Comparison of ENCODE assay signal across 8 cellular contexts in genomic region chr14:34873591-34874385, GRCh38. TPM values are rescaled to one million over a fixed set of nuclear protein-coding genes. Genes with fewer than 3 reads are reported as not detected.
DNase-seq lines count a peak whose midpoint lies in the region; ATAC-seq, FAIRE-seq and TF ChIP-seq lines count a peak whose summit lies in the region.

No MANE protein-coding gene starts in this region.

- peak overlapping the region; percentile 70; the same call in 1 of the 2 replicates for H4K91ac ChIP-seq in IMR-90 (ENCODE audit: insufficient read depth, low read depth, low read length)
- no peak overlapping the region for H4K91ac ChIP-seq in neuronal stem cell (ENCODE audit: low read depth, low read length, poor library complexity)

- peak overlapping the region; percentile 96 for H3K4me3 ChIP-seq in IMR-90 (ENCODE audit: insufficient read depth, low read depth, low read length)
- peak overlapping the region; percentile 84 to 98 for H3K4me3 ChIP-seq in neuronal stem cell (ENCODE audit: low read length in 2 of 2)
- peak overlapping the region; percentile 93 for H3K4me3 ChIP-seq in suprapubic skin

- H3K23ac ChIP-seq in IMR-90 (ENCODE audit: low read depth, low read length), result peak overlapping the region; percentile 96
- peak overlapping the region; percentile 93 for H3K23ac ChIP-seq in neuronal stem cell (ENCODE audit: low read depth, low read length, poor library complexity)

- peaks cover 3% of the 10 kb centered on the region; the same call in 1 of the 2 replicates for H3K9me1 ChIP-seq in IMR-90 (ENCODE audit: insufficient read depth, low read length)

- in situ Hi-C loops in IMR-90 (cut with MboI; ENCODE audit: low sequenced_read_pairs), result no loop called here

- TF ChIP-seq EP300 in suprapubic skin (IDR thresholded peaks at IDR 0.05), result no peak

- WGBS in IMR-90 (ENCODE audit: extremely low coverage in 2 of 2, insufficient read length in 1 of 2), 2 experiments, result 0% methylated on average over 14 of the region's 81 CpGs; no CpG with 5 or more reads in 1 of the 2 experiments
- no CpG with 5 or more reads among the region's 81 CpGs for WGBS in neuronal stem cell (ENCODE audit: extremely low coverage in 2 of 2, insufficient read length in 2 of 2, insufficient replicate concordance in 1 of 2), 2 donors
- 2% methylated on average over 33 of the region's 81 CpGs for WGBS in suprapubic skin

- H3K56ac ChIP-seq in IMR-90 (ENCODE audit: extremely low read depth, insufficient read depth, low read length), result peak overlapping the region; percentile 90

- peak; percentile 58 for ATAC-seq in GM21576 (IDR thresholded peaks at IDR 0.05; ENCODE audit: unreplicated experiment)
- ATAC-seq in IMR-90 (ENCODE audit: low read depth), result peak; percentile 58

- H2BK12ac ChIP-seq in neuronal stem cell (ENCODE audit: low read length), result peak overlapping the region; percentile 73

- peaks cover 2% of the 10 kb centered on the region; the same call in 1 of the 2 replicates for H3K4me1 ChIP-seq in IMR-90 (ENCODE audit: control insufficient read depth, insufficient read depth, low read length)
- peaks cover 0 to 10% of the 10 kb centered on the region in 2 donors for H3K4me1 ChIP-seq in neuronal stem cell (ENCODE audit: control insufficient read depth in 2 of 2, insufficient read depth in 1 of 2, low read depth in 1 of 2, low read length in 2 of 2)
- H3K4me1 ChIP-seq in suprapubic skin, result peaks cover 21% of the 10 kb centered on the region

- H2AK5ac ChIP-seq in IMR-90 (ENCODE audit: low read depth, low read length) (no peak overlapping the region), neuronal stem cell (ENCODE audit: low read depth, low read length) (no peak overlapping the region)

- H2BK120ac ChIP-seq in IMR-90 (ENCODE audit: low read depth, low read length) (peak overlapping the region; percentile 38), neuronal stem cell (ENCODE audit: low read depth, low read length) (no peak overlapping the region)

- no TSS peak for BruUV-seq in IMR-90 (replicated peaks; lab: Mats Ljungman, UMichigan)

- peak overlapping the region; percentile 50 to 81; a peak in 3 of 4 replicates for H4K8ac ChIP-seq in IMR-90 (ENCODE audit: low read depth in 2 of 2, low read length in 2 of 2)
- peak overlapping the region; percentile 23 for H4K8ac ChIP-seq in neuronal stem cell (ENCODE audit: low read depth, low read length)

- peak overlapping the region; percentile 99 for H2AK9ac ChIP-seq in IMR-90 (replicated peaks; ENCODE audit: low read depth, low read length, poor library complexity)

- H3K9me3 ChIP-seq in IMR-90 (ENCODE audit: control insufficient read depth, insufficient read depth, low read length) (no peaks in the 10 kb centered on the region), neuronal stem cell (replicated peaks in 1 of 2; ENCODE audit: control insufficient read depth in 2 of 2, insufficient read depth in 1 of 2, low read depth in 1 of 2, low read length in 2 of 2) (no peaks in the 10 kb centered on the region), suprapubic skin (no peaks in the 10 kb centered on the region)

- peak overlapping the region; percentile 97 for H3K4me2 ChIP-seq in IMR-90 (ENCODE audit: low read depth, low read length)
- H3K4me2 ChIP-seq in neuronal stem cell (ENCODE audit: insufficient read depth, low read length, poor library complexity, severe bottlenecking), result peak overlapping the region; percentile 87

- peak overlapping the region; percentile 96 for H2BK5ac ChIP-seq in IMR-90 (ENCODE audit: low read depth, low read length, poor library complexity, severe bottlenecking)
- H2BK5ac ChIP-seq in neuronal stem cell (ENCODE audit: low read length), result peak overlapping the region; percentile 96

- H3K27me3 ChIP-seq in IMR-90 (ENCODE audit: control insufficient read depth, insufficient read depth, low read length), result no peaks in the 10 kb centered on the region
- no peaks in the 10 kb centered on the region for H3K27me3 ChIP-seq in neuronal stem cell (ENCODE audit: control insufficient read depth in 3 of 3, insufficient read depth in 3 of 3, low read depth in 1 of 3, low read length in 3 of 3)
- no peaks in the 10 kb centered on the region for H3K27me3 ChIP-seq in suprapubic skin

- POLR2A ChIA-PET in IMR-90 (lab: Charles Lee; ENCODE audit: unreplicated experiment), result no interaction called here

- peak overlapping the region; percentile 98 for H3K4ac ChIP-seq in IMR-90 (ENCODE audit: low read depth, low read length)
- no peak overlapping the region for H3K4ac ChIP-seq in neuronal stem cell (ENCODE audit: low read length)

- peaks cover 2% of the 10 kb centered on the region; the same call in 1 of the 2 replicates for H3K36me3 ChIP-seq in IMR-90 (ENCODE audit: control insufficient read depth, insufficient read depth, low read length)
- H3K36me3 ChIP-seq in neuronal stem cell (replicated peaks in 1 of 2; ENCODE audit: control insufficient read depth in 2 of 2, insufficient read depth in 2 of 2, low read length in 2 of 2), result peaks cover 3 to 34% of the 10 kb centered on the region in 2 donors
- no peaks in the 10 kb centered on the region for H3K36me3 ChIP-seq in suprapubic skin

- TF ChIP-seq RAD21 in IMR-90 (IDR thresholded peaks at IDR 0.05; ENCODE audit: low read length), result no peak

- H3K18ac ChIP-seq in IMR-90 (ENCODE audit: low read depth, low read length) (peak overlapping the region; percentile 90), neuronal stem cell (ENCODE audit: low read length) (peak overlapping the region; percentile 99)

- peaks cover 10% of the 10 kb centered on the region for H4K20me1 ChIP-seq in IMR-90 (ENCODE audit: insufficient read depth, low read length)

- intact Hi-C loops in IMR-90 (cut with micrococcal nuclease), result loop anchor here (2.0 to 10.0 kb wide), 2 partner anchors 201 to 541 kb away; no protein-coding TSS in a partner anchor

- no peak for TF ChIP-seq CTCF in IMR-90 (conservative IDR thresholded peaks at IDR 0.05; ENCODE audit: low read depth, low read length)
- no peak for TF ChIP-seq CTCF in suprapubic skin (IDR thresholded peaks at IDR 0.05)

- H2BK20ac ChIP-seq in IMR-90 (ENCODE audit: low read depth, low read length), result no peak overlapping the region; the same call in 1 of the 2 replicates

- peak overlapping the region; percentile 96 for H3K14ac ChIP-seq in IMR-90 (replicated peaks; ENCODE audit: low read depth, low read length)
- peak overlapping the region; percentile 89 for H3K14ac ChIP-seq in neuronal stem cell (ENCODE audit: low read length)

- peak; percentile 86 for DNase-seq in EH (ENCODE audit: low read depth)
- DNase-seq in IMR-90, result no peak
- peak; percentile 97 for DNase-seq in SIG-M5 treated with dmso at 0.1 percent for 504 hours (lab: John Stamatoyannopoulos, UW; ENCODE audit: unreplicated experiment)
- peak; percentile 76 for DNase-seq in activated gamma-delta T cell treated with anti-CD3 and anti-CD28 coated beads, Interleukin-2, amount 50 U/mL, for 16 hours (ENCODE audit: low read depth)
- peak; percentile 61 to 74 for DNase-seq in frontal cortex (ENCODE audit: low spot score in 2 of 2)
- peak; percentile 69 for DNase-seq in neuronal stem cell (ENCODE audit: low spot score)
- peak; percentile 90 to 95 for DNase-seq in suprapubic skin (ENCODE audit: low spot score in 2 of 2)

- H4K5ac ChIP-seq in IMR-90 (ENCODE audit: low read depth, low read length), result peak overlapping the region; percentile 92

- dilution Hi-C loops in IMR-90 (cut with HindIII; ENCODE audit: low sequenced_read_pairs, unreplicated experiment), result no loop called here

- H2AFZ ChIP-seq in IMR-90 (replicated peaks; ENCODE audit: low read length, poor library complexity) (peak overlapping the region; percentile 98), neuronal stem cell (ENCODE audit: low read length) (peak overlapping the region; percentile 92)

- FAIRE-seq in frontal cortex (lab: Jason Lieb, UNC), result no peak

- H3K9ac ChIP-seq in IMR-90 (ENCODE audit: low read depth, low read length) (peak overlapping the region; percentile 95), neuronal stem cell (ENCODE audit: low read depth, low read length, poor library complexity) (peak overlapping the region; percentile 94)

- H3K27ac ChIP-seq in IMR-90 (ENCODE audit: insufficient read depth, low read length) (peak overlapping the region; percentile 97), neuronal stem cell (replicated peaks; ENCODE audit: low read length) (peak overlapping the region; percentile 80), suprapubic skin (peak overlapping the region; percentile 99)

- TF ChIP-seq POLR2A in IMR-90 (IDR thresholded peaks at IDR 0.05; ENCODE audit: low read depth, low read length), result peak; percentile 83
- TF ChIP-seq POLR2A in suprapubic skin (IDR thresholded peaks at IDR 0.05), result peak in 1 of 2 donors; percentile 89

- H3K79me1 ChIP-seq in IMR-90 (ENCODE audit: low read depth in 1 of 2, low read length in 2 of 2) (peaks cover 13 to 25% of the 10 kb centered on the region in 2 experiments), neuronal stem cell (ENCODE audit: low read depth, low read length) (peaks cover 2% of the 10 kb centered on the region)

- CTCF ChIA-PET in IMR-90 (lab: Yijun Ruan, JAX), result no interaction called here

- H2BK15ac ChIP-seq in IMR-90 (ENCODE audit: low read depth, low read length) (no peak overlapping the region; the same call in 2 of the 3 replicates), neuronal stem cell (ENCODE audit: low read length) (peak overlapping the region; percentile 89)

TF ChIP-seq in IMR-90, 13 proteins besides CTCF, POLR2A, EP300 and RAD21:
- TF ChIP-seq USF2 (IDR thresholded peaks at IDR 0.05; ENCODE audit: low read depth, low read length) (no peak), CHD1 (IDR thresholded peaks at IDR 0.05; ENCODE audit: low read depth, low read length) (0 out of 2 replicates have a peak, but pooled peaks have one; percentile 11), RFX5 (IDR thresholded peaks at IDR 0.05; ENCODE audit: low read depth, low read length) (no peak), MAZ (IDR thresholded peaks at IDR 0.05; ENCODE audit: borderline replicate concordance, low read depth, low read length) (peak; percentile 51; the same call in 1 of the 2 replicates)
TF ChIP-seq in IMR-90: peak in this region for 2.

RNA-seq across cellular contexts. Expression of gene BAZ1A, which starts 1.4 kb away (rescaled TPM):
- total RNA-seq in IMR-90 (2012; rRNA removed) (23.8 and 43.6 TPM in 2 replicates), frontal cortex (18.3 TPM), suprapubic skin (10 to 100 TPM; 37.0 to 95.1 (median 55.7) TPM)
- polyA plus RNA-seq in IMR-90 (2012; rRNA removed), result 15.3 and 17.1 TPM in 2 replicates
- polyA plus RNA-seq in IMR-90 (2012; cell fraction: cytosol; rRNA removed), result 2.1 and 2.6 TPM in 2 replicates
- polyA plus RNA-seq in IMR-90 (2012; cell fraction: nucleus; rRNA removed; ENCODE audit: low replicate concordance), result 3.1 and 27.1 TPM in 2 replicates
- polyA plus RNA-seq in neuronal stem cell (2013, experiment 1 of 2), result 35.9 TPM
- polyA plus RNA-seq in neuronal stem cell (2013, experiment 2 of 2), result 36.3 TPM
